ENCODE assay signal across 8 cellular contexts in the genomic region with DNA sequence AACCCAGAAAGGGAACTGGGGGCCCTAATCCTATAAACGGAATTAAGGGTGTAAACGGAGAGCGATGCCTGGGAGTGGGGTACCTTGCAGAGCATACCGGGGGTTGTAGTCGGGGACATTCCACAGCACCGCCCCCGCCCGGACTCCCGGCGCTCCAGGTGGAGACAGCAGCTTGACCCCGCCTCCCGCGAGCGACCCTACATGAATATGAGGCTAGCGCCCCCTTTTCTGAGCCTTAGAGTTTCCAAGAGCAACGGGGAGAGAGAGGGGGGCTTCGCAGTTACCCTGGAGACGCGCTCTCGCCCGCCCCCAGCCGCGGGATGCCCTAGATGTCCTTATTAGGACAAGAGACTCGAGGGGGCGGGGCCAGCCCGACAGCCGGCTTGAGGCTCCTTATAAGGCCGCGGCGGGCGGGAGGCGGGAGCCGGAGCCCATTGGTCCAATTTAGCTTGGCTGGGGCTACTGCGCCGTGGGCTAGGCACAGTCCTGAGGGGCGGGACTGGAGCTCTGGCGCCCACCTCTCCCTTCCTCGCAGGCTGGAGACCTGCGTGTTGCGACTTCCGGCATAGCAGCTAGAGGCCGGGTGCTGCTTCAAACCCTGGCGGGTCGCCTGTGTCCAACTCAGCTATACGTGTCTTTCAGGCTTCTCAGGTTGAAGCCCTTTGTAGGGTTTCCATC. TPM values are rescaled to one million over a fixed set of nuclear protein-coding genes. Genes with fewer than 3 reads are reported as not detected.
DNase-seq lines count a peak whose midpoint lies in the region; ATAC-seq, FAIRE-seq and TF ChIP-seq lines count a peak whose summit lies in the region.

No MANE protein-coding gene starts in this region.

- CTCF ChIA-PET in RWPE1 (lab: Yijun Ruan, JAX): interaction anchor here (0.6 to 2.6 kb wide), 2 partner anchors 10 to 25 kb away, joined by 3 to 15 read pairs; no protein-coding TSS in a partner anchor

- H3K9me3 Mint-ChIP-seq in natural killer cell: no peaks in the 10 kb centered on the region

- TF ChIP-seq CTCF in RWPE1 (conservative IDR thresholded peaks at IDR 0.05; ENCODE audit: low read depth) (no peak), natural killer cell (IDR thresholded peaks at IDR 0.05) (no peak)

- peaks cover 6% of the 10 kb centered on the region for H3K36me3 Mint-ChIP-seq in natural killer cell

- H3K27ac ChIP-seq in RWPE1: peak overlapping the region; percentile 98

- peak overlapping the region; percentile 97 to 98 for H3K27ac Mint-ChIP-seq in natural killer cell

- no peaks in the 10 kb centered on the region for H3K27me3 Mint-ChIP-seq in natural killer cell (ENCODE audit: low read depth in 2 of 2)

- DNase-seq in EL: peak; percentile 100
- peak; percentile 94 for DNase-seq in H54 (ENCODE audit: insufficient read length, low spot score)
- peak; percentile 95 for DNase-seq in LoVo (ENCODE audit: low spot score)
- peak; percentile 93 for DNase-seq in RWPE1 (ENCODE audit: low spot score)
- peak; percentile 94 for DNase-seq in activated T-helper 9 cell treated with anti-CD3 and anti-CD28 coated beads, Interleukin-2, amount 50 U/mL, for 16 hours (ENCODE audit: low read depth)
- DNase-seq in fibroblast of peridontal ligament (ENCODE audit: extremely low read depth): peak; percentile 97
- peak; percentile 94 for DNase-seq in natural killer cell
- DNase-seq in stimulated activated naive CD4-positive, alpha-beta T cell (lab: John Stamatoyannopoulos, UW): peak; percentile 86 to 97 (median 90)

- FAIRE-seq in H54 (lab: Jason Lieb, UNC): no peak

- intact Hi-C loops in natural killer cell (cut with micrococcal nuclease): loop anchor here (1.0 to 5.0 kb wide), 3 partner anchors 14 to 58 kb away; a partner anchor contains a TSS

- POLR2A ChIA-PET in RWPE1 (lab: Yijun Ruan, JAX; ENCODE audit: low non-redundant PET): interaction anchor here (1.2 to 1.8 kb wide), 3 partner anchors 29 to 147 kb away, joined by 4 to 14 read pairs (median 6); a partner anchor contains a TSS

- TF ChIP-seq POLR2A in H54 (IDR thresholded peaks at IDR 0.05; ENCODE audit: low read depth, low read length): peak; percentile 54

- peak; percentile 65 to 82 (median 66) for ATAC-seq in natural killer cell

- peak overlapping the region; percentile 98 for H3K4me3 Mint-ChIP-seq in natural killer cell

- peaks cover 52 to 65% of the 10 kb centered on the region in 2 donors for H3K4me1 Mint-ChIP-seq in natural killer cell

RNA-seq across cellular contexts. Expression of a gene that starts 1.0 kb away (rescaled TPM):
- 10 to 100 TPM; 71.6 to 93.4 (median 73.6) TPM for total RNA-seq in natural killer cell

RNA-seq across cellular contexts. Expression of a gene that starts 1.3 kb away (rescaled TPM):
- total RNA-seq in natural killer cell: 1,000 to 10,000 TPM; 1,035 to 1,220 (median 1,095) TPM

RNA-seq across cellular contexts. Expression of a gene that starts 13.3 kb away (rescaled TPM):
- total RNA-seq in natural killer cell: 10 to 100 TPM in 1 of 3 donors, 1 to 10 TPM in 2; 6.1 to 13.0 (median 9.8) TPM

RNA-seq across cellular contexts. Expression of a gene that starts 20.4 kb away (rescaled TPM):
- 1,000 to 10,000 TPM in 1 of 3 donors, 100 to 1,000 TPM in 2; 765 to 1,016 (median 976) TPM for total RNA-seq in natural killer cell

RNA-seq across cellular contexts. Expression of a gene that starts 25.5 kb away (rescaled TPM):
- total RNA-seq in natural killer cell: 1 to 10 TPM in 1 of 3 donors, under 1 TPM in 2; 0.31 to 2.0 (median 0.54) TPM

Comparison
In these comparisons a context has a peak if more than half of its experiments do, and no peak if none do; other contexts are left out.
1. Peak in every context shown above with its lines: DNase-seq, ATAC-seq and H3K27ac ChIP-seq.